In the genomic region with DNA sequence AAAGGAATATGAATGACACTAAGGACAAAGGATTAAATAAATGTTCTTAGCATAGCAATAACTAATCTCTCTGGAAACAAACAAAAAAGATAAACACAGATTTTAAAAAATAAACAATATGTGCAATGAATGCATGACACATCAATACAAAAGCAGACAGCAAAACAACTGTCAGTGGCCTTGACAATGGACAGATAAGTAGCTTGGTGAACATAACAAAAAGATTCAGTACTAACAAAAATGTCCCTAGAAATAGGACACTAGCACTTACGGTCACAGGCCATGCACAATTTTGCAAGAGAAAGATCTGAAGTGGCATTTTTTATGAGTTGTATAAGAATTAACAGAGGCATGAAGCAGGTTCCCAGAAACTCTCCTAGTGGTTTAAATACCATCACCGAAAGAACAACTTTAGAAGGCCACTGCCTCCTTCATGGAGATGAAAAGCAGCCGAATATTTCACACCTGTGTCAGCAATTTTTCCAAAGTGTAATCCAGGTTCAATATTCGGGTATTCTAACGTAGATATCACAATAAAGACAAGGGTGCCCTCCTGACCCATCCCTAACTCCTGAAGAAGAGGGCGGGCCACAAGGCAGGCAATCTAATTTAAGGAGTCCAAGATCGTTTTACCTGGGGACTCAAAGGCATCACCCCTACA, we compare ENCODE assay signal across 19 cellular contexts.
DNase-seq lines count a peak whose midpoint lies in the region; ATAC-seq lines count a peak whose summit lies in the region.
"Had no signal": no experiment of that assay in that cellular context is flagged by ENCODE, and none has a peak within 500 bp of the region (broad histone marks: within the 10 kb centered on the region; RNA-seq: fewer than 3 reads in every experiment).

No MANE protein-coding gene starts in this region.

- H3K36me3 ChIP-seq in CD4-positive, alpha-beta memory T cell (ENCODE audit: insufficient read depth, low read length) = peaks cover 5% of the 10 kb centered on the region
- H3K36me3 ChIP-seq: SJSA1 had no signal

- H3K4me3 Mint-ChIP-seq in CD4-positive, alpha-beta memory T cell = peak overlapping the region in 6 of 8 donors; percentile 4 to 74 (median 24)
- H3K4me3 Mint-ChIP-seq in effector memory CD8-positive, alpha-beta T cell = peak overlapping the region; percentile 61 to 88
- H3K4me3 Mint-ChIP-seq in naive thymus-derived CD8-positive, alpha-beta T cell = peak overlapping the region in 9 of 10 donors; percentile 3 to 54 (median 24)

- no peak overlapping the region for H3K27ac ChIP-seq in CD4-positive, alpha-beta memory T cell (ENCODE audit: low read depth, low read length)
- H3K27ac ChIP-seq: SJSA1, VCaP had no signal

- H3K36me3 Mint-ChIP-seq in CD4-positive, alpha-beta memory T cell = peaks cover 35 to 82% of the 10 kb centered on the region in 2 donors
- no peaks in the 10 kb centered on the region for H3K36me3 Mint-ChIP-seq in effector memory CD8-positive, alpha-beta T cell (ENCODE audit: insufficient read depth)
- peaks cover 0 to 55% (median 10%) of the 10 kb centered on the region in 3 donors for H3K36me3 Mint-ChIP-seq in naive thymus-derived CD8-positive, alpha-beta T cell

- H3K27me3 ChIP-seq in CD4-positive, alpha-beta memory T cell (ENCODE audit: insufficient read depth, low read length) = no peaks in the 10 kb centered on the region
- H3K27me3 ChIP-seq: SJSA1, spleen, testis had no signal

- peaks cover 99% of the 10 kb centered on the region for H3K4me1 ChIP-seq in CD4-positive, alpha-beta memory T cell (ENCODE audit: insufficient read depth, low read length)

- DNase-seq in CD4-positive, alpha-beta memory T cell = peak in 4 of 5 donors; percentile 8 to 27 (median 16)
- DNase-seq in LHCN-M2 (ENCODE audit: low read depth) (peak; percentile 42), KG1 (lab: John Stamatoyannopoulos, UW) (no peak), HK-2 (ENCODE audit: unreplicated experiment) (no peak)
- DNase-seq in effector memory CD8-positive, alpha-beta T cell = peak in 1 of 3 experiments; percentile 11
- DNase-seq in naive thymus-derived CD8-positive, alpha-beta T cell = peak in 1 of 10 donors; percentile 4
- DNase-seq: Calu3; erythroblast; H7; kidney glomerular epithelial cell; NCI-H146; spleen; stimulated activated CD8-positive, alpha-beta memory T cell treated with anti-CD3 and anti-CD28 coated beads, Interleukin-4, amount 100 ng/mL, for 48 hours; T-helper 2 cell; testis had no signal

- peak overlapping the region in 4 of 7 donors; percentile 0 to 90 (median 50) for H3K27ac Mint-ChIP-seq in CD4-positive, alpha-beta memory T cell
- H3K27ac Mint-ChIP-seq in effector memory CD8-positive, alpha-beta T cell = peak overlapping the region; percentile 69 to 97
- H3K27ac Mint-ChIP-seq in naive thymus-derived CD8-positive, alpha-beta T cell = peak overlapping the region in 6 of 10 donors; percentile 1 to 83 (median 16)

- CTCF ChIA-PET in CD4-positive, alpha-beta memory T cell (lab: Charles Lee; ENCODE audit: partially characterized antibody) = interaction anchor here (0.9 to 2.3 kb wide), 5 partner anchors 8 to 232 kb away, joined by 3 to 8 read pairs (median 3); partner anchors contain the start of gene MKLN1

- H3K9me3 Mint-ChIP-seq in CD4-positive, alpha-beta memory T cell = peaks cover 0 to 39% (median 0%) of the 10 kb centered on the region in 8 donors
- H3K9me3 Mint-ChIP-seq in effector memory CD8-positive, alpha-beta T cell = no peaks in the 10 kb centered on the region
- no peaks in the 10 kb centered on the region for H3K9me3 Mint-ChIP-seq in naive thymus-derived CD8-positive, alpha-beta T cell

- ATAC-seq in effector memory CD8-positive, alpha-beta T cell (replicated peaks) = no peak
- ATAC-seq in naive thymus-derived CD8-positive, alpha-beta T cell = no peak
- ATAC-seq in HG02870 (IDR thresholded peaks at IDR 0.05; ENCODE audit: unreplicated experiment) = no peak
- ATAC-seq: Panc1 had no signal

- H3K27me3 Mint-ChIP-seq in CD4-positive, alpha-beta memory T cell = no peaks in the 10 kb centered on the region
- H3K27me3 Mint-ChIP-seq in effector memory CD8-positive, alpha-beta T cell = no peaks in the 10 kb centered on the region
- H3K27me3 Mint-ChIP-seq in naive thymus-derived CD8-positive, alpha-beta T cell = no peaks in the 10 kb centered on the region

- peaks cover 64 to 99% (median 84%) of the 10 kb centered on the region in 4 donors for H3K4me1 Mint-ChIP-seq in CD4-positive, alpha-beta memory T cell
- H3K4me1 Mint-ChIP-seq in effector memory CD8-positive, alpha-beta T cell (ENCODE audit: low read depth in 2 of 2) = peaks cover 70 to 84% of the 10 kb centered on the region in 2 donors
- H3K4me1 Mint-ChIP-seq in naive thymus-derived CD8-positive, alpha-beta T cell = peaks cover 41 to 96% (median 90%) of the 10 kb centered on the region in 4 donors

- POLR2A ChIA-PET in CD4-positive, alpha-beta memory T cell (lab: Charles Lee; ENCODE audit: partially characterized antibody) = interaction anchor here (1.5 to 3.8 kb wide), 3 partner anchors 8 to 11 kb away, joined by 4 to 22 read pairs (median 5); no protein-coding TSS in a partner anchor
- POLR2A ChIA-PET in naive thymus-derived CD8-positive, alpha-beta T cell (lab: Charles Lee) = interaction anchor here (1.3 to 1.4 kb wide), 2 partner anchors 10 to 183 kb away, joined by 4 to 5 read pairs; no protein-coding TSS in a partner anchor

- intact Hi-C loops in CD4-positive, alpha-beta memory T cell (cut with micrococcal nuclease) = no loop called here

- H3K9me3 ChIP-seq in CD4-positive, alpha-beta memory T cell (ENCODE audit: control insufficient read depth in 1 of 2, low read length in 2 of 2) = no peaks in the 10 kb centered on the region
- H3K9me3 ChIP-seq: SJSA1, spleen, testis had no signal

- no peak overlapping the region for H3K4me3 ChIP-seq in CD4-positive, alpha-beta memory T cell (ENCODE audit: low read length in 2 of 2)
- H3K4me3 ChIP-seq: SJSA1, spleen, testis had no signal

Comparison
In these comparisons a context has a peak if more than half of its experiments do, and no peak if none do; other contexts are left out.
1. DNase-seq: peak in CD4-positive, alpha-beta memory T cell (4 of 5) and LHCN-M2 (single experiment); none in KG1 (single experiment) and HK-2 (single experiment).
2. H3K27ac Mint-ChIP-seq: peak in every context shown above with its lines; median percentile 83 in effector memory CD8-positive, alpha-beta T cell; 50 in CD4-positive, alpha-beta memory T cell; 16 in naive thymus-derived CD8-positive, alpha-beta T cell.
3. H3K4me3 Mint-ChIP-seq: peak in every context shown above with its lines; median percentile 74 in effector memory CD8-positive, alpha-beta T cell; 24 in CD4-positive, alpha-beta memory T cell; 24 in naive thymus-derived CD8-positive, alpha-beta T cell.